ENCODE assay signal across 1 cellular context in the genomic region with DNA sequence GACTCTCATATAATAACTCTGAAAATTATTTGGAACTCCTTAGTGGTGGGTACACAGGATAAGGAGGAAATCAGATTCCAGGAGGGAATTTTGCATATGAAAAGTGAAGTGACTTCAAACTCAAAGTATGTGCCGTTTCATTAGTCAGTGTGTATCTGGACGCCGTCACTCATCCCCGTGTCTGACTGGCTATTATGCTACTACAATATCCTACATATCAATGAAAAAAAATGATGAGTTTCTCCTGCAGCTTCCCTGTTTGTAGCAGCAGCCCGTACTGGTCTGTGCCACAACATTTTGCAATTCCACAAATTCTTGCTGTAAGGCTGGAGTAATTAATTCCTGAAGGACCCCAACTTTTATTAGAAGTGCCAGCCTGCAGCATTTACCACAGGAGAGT.
TF ChIP-seq lines count a peak whose summit lies in the region.

No MANE protein-coding gene starts in this region.

TF ChIP-seq in SK-N-SH, 30 proteins besides CTCF, POLR2A, EP300 and RAD21 (continued from another document):
- TF ChIP-seq SMC3 (IDR thresholded peaks at IDR 0.05; ENCODE audit: low read depth, low read length), result no peak
- TF ChIP-seq, protein P1, sequence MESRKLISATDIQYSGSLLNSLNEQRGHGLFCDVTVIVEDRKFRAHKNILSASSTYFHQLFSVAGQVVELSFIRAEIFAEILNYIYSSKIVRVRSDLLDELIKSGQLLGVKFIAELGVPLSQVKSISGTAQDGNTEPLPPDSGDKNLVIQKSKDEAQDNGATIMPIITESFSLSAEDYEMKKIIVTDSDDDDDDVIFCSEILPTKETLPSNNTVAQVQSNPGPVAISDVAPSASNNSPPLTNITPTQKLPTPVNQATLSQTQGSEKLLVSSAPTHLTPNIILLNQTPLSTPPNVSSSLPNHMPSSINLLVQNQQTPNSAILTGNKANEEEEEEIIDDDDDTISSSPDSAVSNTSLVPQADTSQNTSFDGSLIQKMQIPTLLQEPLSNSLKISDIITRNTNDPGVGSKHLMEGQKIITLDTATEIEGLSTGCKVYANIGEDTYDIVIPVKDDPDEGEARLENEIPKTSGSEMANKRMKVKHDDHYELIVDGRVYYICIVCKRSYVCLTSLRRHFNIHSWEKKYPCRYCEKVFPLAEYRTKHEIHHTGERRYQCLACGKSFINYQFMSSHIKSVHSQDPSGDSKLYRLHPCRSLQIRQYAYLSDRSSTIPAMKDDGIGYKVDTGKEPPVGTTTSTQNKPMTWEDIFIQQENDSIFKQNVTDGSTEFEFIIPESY (IDR thresholded peaks at IDR 0.05; ENCODE audit: borderline replicate concordance, low read depth), result no peak
